25 cellular contexts compared by ENCODE assay signal in genomic region chr20:34448517-34448916, GRCh38.
"Had no signal": no experiment of that assay in that cellular context is flagged by ENCODE, and none has a peak within 500 bp of the region (broad histone marks: within the 10 kb centered on the region; RNA-seq: fewer than 3 reads in every experiment).

No MANE protein-coding gene starts in this region.

- H3K36me3 ChIP-seq: breast epithelium had no signal

- H3K4me1 ChIP-seq: breast epithelium, vagina had no signal

- H3K9ac ChIP-seq: SK-N-SH had no signal

- H3K27ac ChIP-seq: breast epithelium, hepatocyte, left ventricle myocardium inferior, sigmoid colon, testis, vagina, WERI-Rb-1 had no signal

- H3K4me3 ChIP-seq: breast epithelium, hepatocyte, left ventricle myocardium inferior, sigmoid colon, smooth muscle cell, testis, vagina had no signal

- H3K4me3 Mint-ChIP-seq: neural crest cell had no signal

- DNase-seq: activated CD4-positive, alpha-beta T cell treated with anti-CD3 and anti-CD28 coated beads, Interleukin-2, amount 50 U/mL, for 4 hours; activated effector memory CD4-positive, alpha-beta T cell treated with Interleukin-2 at 50 U/mL for 16 hours; activated naive CD4-positive, alpha-beta T cell treated with anti-CD3 and anti-CD28 coated beads, Interleukin-2, amount 50 U/mL, for 16 hours; activated T-cell treated with anti-CD3 and anti-CD28 coated beads, Interleukin-2, amount 50 U/mL, for 48 hours; amniotic stem cell; cortex of kidney; glutamatergic neuron; kidney glomerular epithelial cell; left ventricle myocardium inferior; occipital lobe; retina; sigmoid colon; SK-N-SH; stimulated activated CD4-positive, alpha-beta T cell treated with anti-CD3 and anti-CD28 coated beads, Interleukin-15, amount 100 ng/mL, for 24 hours; stimulated activated CD4-positive, alpha-beta T cell treated with anti-CD3 and anti-CD28 coated beads, Interleukin-2, amount 100 ng/mL, for 48 hours; stimulated activated CD8-positive, alpha-beta memory T cell treated with anti-CD3 and anti-CD28 coated beads, Interleukin-4, amount 100 ng/mL, for 48 hours; stimulated activated naive CD4-positive, alpha-beta T cell; testis; trophoblast cell; WERI-Rb-1 had no signal

- H3K9me3 ChIP-seq: breast epithelium, left ventricle myocardium inferior, sigmoid colon, SK-N-SH, testis, vagina had no signal

- H3K9me3 Mint-ChIP-seq: neural crest cell had no signal

- H3K27me3 ChIP-seq: breast epithelium, hepatocyte, sigmoid colon, testis, vagina had no signal

- H3K4me1 Mint-ChIP-seq: neural crest cell had no signal
